In the genomic region with DNA sequence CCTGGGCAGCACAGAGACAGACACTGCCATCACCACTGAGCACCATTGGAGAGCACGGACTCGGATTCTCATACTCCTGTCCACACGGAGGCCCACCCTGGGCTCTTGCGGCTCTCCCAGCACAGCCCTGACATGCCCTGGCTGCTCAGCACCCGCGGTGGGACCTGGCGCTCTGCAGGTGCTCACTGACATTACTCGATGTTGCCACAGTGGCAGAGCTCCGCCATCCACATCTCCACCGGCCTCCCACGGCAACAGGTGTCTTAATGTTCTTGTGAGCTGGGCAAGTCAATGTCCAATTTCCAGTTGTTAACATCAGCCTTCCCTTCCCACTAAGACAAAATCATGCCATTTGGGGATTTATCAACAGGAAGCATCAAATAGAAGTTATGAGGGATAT, we compare ENCODE assay signal across 1 cellular context. TPM values are rescaled to one million over a fixed set of nuclear protein-coding genes. Genes with fewer than 3 reads are reported as not detected.
"Had no signal": no experiment of that assay in that cellular context is flagged by ENCODE, and none has a peak within 500 bp of the region (broad histone marks: within the 10 kb centered on the region; RNA-seq: fewer than 3 reads in every experiment).

No MANE protein-coding gene starts in this region.

RNA-seq across cellular contexts. Expression of a gene that starts 44.8 kb away (rescaled TPM):
- total RNA-seq: myocyte had no signal
